Comparison of ENCODE assay signal across 23 cellular contexts in the genomic region with DNA sequence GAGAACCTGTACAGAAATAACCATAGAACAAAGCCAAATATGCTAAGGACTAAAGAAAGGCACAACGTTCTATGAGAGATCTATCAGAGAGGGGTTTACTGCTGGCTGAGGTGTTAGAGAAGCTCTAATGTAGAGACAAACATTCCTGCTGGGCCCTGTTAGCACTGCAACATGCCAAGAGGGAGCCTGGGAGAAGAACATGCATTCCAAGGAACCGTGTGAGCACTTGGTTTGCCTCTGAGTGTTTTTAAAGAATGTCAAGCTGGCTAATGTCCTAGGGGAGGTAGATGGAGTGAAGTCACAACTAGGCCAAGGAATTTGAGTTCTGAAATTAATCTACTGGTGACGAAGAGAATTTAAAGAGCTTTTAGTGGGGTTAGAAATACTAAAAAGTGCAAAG.
DNase-seq lines count a peak whose midpoint lies in the region; ATAC-seq and TF ChIP-seq lines count a peak whose summit lies in the region.
"Had no signal": no experiment of that assay in that cellular context is flagged by ENCODE, and none has a peak within 500 bp of the region (broad histone marks: within the 10 kb centered on the region; RNA-seq: fewer than 3 reads in every experiment).

No MANE protein-coding gene starts in this region.

- H3K4me1 ChIP-seq in transverse colon, result no peaks in the 10 kb centered on the region
- H3K4me1 ChIP-seq: BE2C, colonic mucosa had no signal

- no peaks in the 10 kb centered on the region for H3K9me3 ChIP-seq in transverse colon
- H3K9me3 ChIP-seq: BE2C, colonic mucosa, thoracic aorta had no signal

- 41 to 45% methylated on average over 3 of the region's 3 CpGs for WGBS in transverse colon (ENCODE audit: low coverage in 1 of 2), 2 donors

- ATAC-seq in GM18870 (IDR thresholded peaks at IDR 0.05; ENCODE audit: unreplicated experiment), result no peak
- ATAC-seq: activated naive CD4-positive, alpha-beta T cell treated with anti-CD3 and anti-CD28 coated beads, Interleukin-2, amount 50 U/mL, for 72 hours; activated T-helper 17 cell treated with anti-CD3 and anti-CD28 coated beads, Interleukin-2, amount 50 U/mL, for 72 hours; T-helper 17 cell had no signal

- no peak for TF ChIP-seq CTCF in choroid plexus epithelial cell (conservative IDR thresholded peaks at IDR 0.05; ENCODE audit: low read depth, low read length)
- no peak for TF ChIP-seq CTCF in transverse colon (IDR thresholded peaks at IDR 0.05)

- DNase-seq in NCI-H82 (lab: John Stamatoyannopoulos, UW) (peak; percentile 38), NCI-H82 treated with DMSO at 0.1 percent for 48 hours (lab: John Stamatoyannopoulos, UW; ENCODE audit: unreplicated experiment) (no peak), choroid plexus epithelial cell (ENCODE audit: low read depth) (peak; percentile 9), left kidney (ENCODE audit: low read depth, low spot score) (peak; percentile 4), transverse colon (no peak), NCI-H1105 treated with DMSO at 0.1 percent for 48 hours (lab: John Stamatoyannopoulos, UW) (no peak)
- DNase-seq in effector CD8-positive, alpha-beta T cell (lab: John Stamatoyannopoulos, UW), result no peak
- DNase-seq: activated CD4-positive, alpha-beta T cell treated with anti-CD3 and anti-CD28 coated beads, Interleukin-2, amount 10 ng/mL, durations not matched to agents 24 days and 14 days; BE2C; colonic mucosa; COR-L47; DMS79; glutamatergic neuron; NCI-H2081 treated with DMSO at 0.1 percent for 48 hours; NCI-H446 treated with DMSO at 0.1 percent for 48 hours; stimulated activated CD4-positive, alpha-beta T cell treated with anti-CD3 and anti-CD28 coated beads, Interleukin-1b, Interleukin-23, amount 100 ng/mL, for 48 hours; stimulated activated naive CD4-positive, alpha-beta T cell; T-helper 17 cell had no signal

- no peaks in the 10 kb centered on the region for H3K27me3 ChIP-seq in transverse colon
- H3K27me3 ChIP-seq: BE2C, colonic mucosa had no signal

- no peaks in the 10 kb centered on the region for H3K36me3 ChIP-seq in transverse colon
- H3K36me3 ChIP-seq: BE2C, colonic mucosa, thoracic aorta had no signal

- in situ Hi-C loops in transverse colon (cut with MboI; ENCODE audit: low pct_ligation_motif_present in 1 of 4, low pct_unique_long_range_greater_than_20kb in 1 of 4, low sequenced_read_pairs in 3 of 4), result no loop called here

- no peak overlapping the region for H3K4me3 ChIP-seq in choroid plexus epithelial cell (ENCODE audit: low read depth, low read length)
- no peak overlapping the region for H3K4me3 ChIP-seq in transverse colon
- H3K4me3 ChIP-seq: colonic mucosa, thoracic aorta had no signal

- intact Hi-C loops in transverse colon (cut with DNase I; ENCODE audit: low total_unique reads), result no loop called here

- TF ChIP-seq POLR2A in transverse colon (IDR thresholded peaks at IDR 0.05), result no peak

- no peak for TF ChIP-seq EP300 in transverse colon (IDR thresholded peaks at IDR 0.05; ENCODE audit: low read depth)

- H3K27ac ChIP-seq in transverse colon, result no peak overlapping the region
- H3K27ac ChIP-seq: 22Rv1, colonic mucosa, thoracic aorta had no signal

Comparison
In these comparisons a context has a peak if more than half of its experiments do, and no peak if none do; other contexts are left out.
1. DNase-seq: peak in NCI-H82 (single experiment), choroid plexus epithelial cell (single experiment) and left kidney (single experiment); none in NCI-H82 treated with DMSO at 0.1 percent for 48 hours (single experiment), transverse colon (single experiment), effector CD8-positive, alpha-beta T cell (single experiment) and NCI-H1105 treated with DMSO at 0.1 percent for 48 hours (single experiment).